In genomic region chr16:2214721-2214970, GRCh38 we compare ENCODE assay signal across 1 cellular context.
TF ChIP-seq lines count a peak whose summit lies in the region.

Gene PGP (minus strand): TSS chr16:2214840. CDS start chr16:2214777, 63 bp downstream.

TF ChIP-seq in GM12878, 131 proteins besides CTCF, POLR2A, EP300 and RAD21 (continued from another document):
- peak; percentile 50; the same call in 1 of the 2 replicates for TF ChIP-seq CEBPZ (IDR thresholded peaks at IDR 0.05; ENCODE audit: low read depth, low read length)
- peak; percentile 96; the same call in 1 of the 2 replicates for TF ChIP-seq EZH2 (IDR thresholded peaks at IDR 0.05; ENCODE audit: borderline replicate concordance, control insufficient read depth, low read depth, low read length)
- TF ChIP-seq CREB1 (IDR thresholded peaks at IDR 0.05; ENCODE audit: low read depth): no peak
- TF ChIP-seq PBX3 (IDR thresholded peaks at IDR 0.05; ENCODE audit: insufficient replicate concordance, low read depth, low read length): peak; percentile 92
- TF ChIP-seq SP1 (IDR thresholded peaks at IDR 0.05; ENCODE audit: low read depth, low read length): peak; percentile 100
- no peak for TF ChIP-seq KAT2A (conservative IDR thresholded peaks at IDR 0.05; ENCODE audit: control insufficient read depth, low read depth, low read length)
- TF ChIP-seq TCF3 (IDR thresholded peaks at IDR 0.05; ENCODE audit: borderline replicate concordance, insufficient read depth, low read depth, low read length): no peak
- TF ChIP-seq PRDM15 (CRISPR knock-in tag; IDR thresholded peaks at IDR 0.05): peak; percentile 74; the same call in 1 of the 2 replicates
- TF ChIP-seq EGR1 (IDR thresholded peaks at IDR 0.05; ENCODE audit: borderline replicate concordance in 1 of 2, low read depth in 2 of 2, low read length in 2 of 2): peak in 1 of 2 experiments; percentile 87; a peak in 2 of 3 replicates
